Comparison of ENCODE assay signal across 3 cellular contexts in the genomic region with DNA sequence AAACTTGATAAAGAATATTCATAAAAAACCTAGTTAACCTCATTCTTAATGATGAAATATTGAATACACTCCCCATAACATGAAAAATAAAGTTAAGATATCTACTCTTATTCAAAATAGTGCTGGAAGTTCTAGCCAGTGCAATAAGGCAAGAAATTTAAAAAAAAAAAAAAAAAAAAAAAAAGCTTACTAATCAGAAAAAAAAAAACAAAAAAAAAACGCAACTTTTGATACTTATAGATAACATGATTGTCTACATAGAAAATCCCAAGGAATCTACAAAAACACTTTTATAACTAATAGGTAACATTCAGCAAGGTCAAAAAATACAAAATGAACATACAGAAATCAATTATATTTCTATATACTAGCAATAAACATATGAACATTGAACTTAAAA.
TF ChIP-seq lines count a peak whose summit lies in the region.

No MANE protein-coding gene starts in this region.

TF ChIP-seq in A549, 52 proteins besides CTCF, POLR2A, EP300 and RAD21:
- TF ChIP-seq EHMT2 (IDR thresholded peaks at IDR 0.05; ENCODE audit: low read depth) (no peak), HDAC2 (IDR thresholded peaks at IDR 0.05) (no peak), MYC (IDR thresholded peaks at IDR 0.05; ENCODE audit: borderline replicate concordance, low read length) (no peak), HOXA7 (CRISPR knock-in tag; IDR thresholded peaks at IDR 0.05) (no peak), FOSB (CRISPR knock-in tag; IDR thresholded peaks at IDR 0.05) (no peak), ZNF302 (CRISPR knock-in tag; IDR thresholded peaks at IDR 0.05) (no peak), NPAS2 (CRISPR knock-in tag; IDR thresholded peaks at IDR 0.05; ENCODE audit: borderline replicate concordance) (no peak), ZSCAN20 (CRISPR knock-in tag; IDR thresholded peaks at IDR 0.05) (no peak), RARB (CRISPR knock-in tag; IDR thresholded peaks at IDR 0.05) (no peak), MAZ (IDR thresholded peaks at IDR 0.05; ENCODE audit: borderline replicate concordance, low read depth, low read length) (no peak), HEYL (CRISPR knock-in tag; IDR thresholded peaks at IDR 0.05) (no peak)
- TF ChIP-seq, protein P1, sequence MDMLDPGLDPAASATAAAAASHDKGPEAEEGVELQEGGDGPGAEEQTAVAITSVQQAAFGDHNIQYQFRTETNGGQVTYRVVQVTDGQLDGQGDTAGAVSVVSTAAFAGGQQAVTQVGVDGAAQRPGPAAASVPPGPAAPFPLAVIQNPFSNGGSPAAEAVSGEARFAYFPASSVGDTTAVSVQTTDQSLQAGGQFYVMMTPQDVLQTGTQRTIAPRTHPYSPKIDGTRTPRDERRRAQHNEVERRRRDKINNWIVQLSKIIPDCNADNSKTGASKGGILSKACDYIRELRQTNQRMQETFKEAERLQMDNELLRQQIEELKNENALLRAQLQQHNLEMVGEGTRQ (IDR thresholded peaks at IDR 0.05) = no peak

TF ChIP-seq in K562, 482 proteins besides CTCF, POLR2A, EP300 and RAD21:
- TF ChIP-seq U2AF2 (optimal IDR thresholded peaks at IDR 0.05; ENCODE audit: low read depth, low read length) (no peak), TCFL5 (CRISPR knock-in tag; conservative IDR thresholded peaks at IDR 0.05) (no peak), ZNF165 (CRISPR knock-in tag; IDR thresholded peaks at IDR 0.05; ENCODE audit: borderline replicate concordance) (no peak), PYGO2 (tag; IDR thresholded peaks at IDR 0.05) (no peak), MEF2D (tag; conservative IDR thresholded peaks at IDR 0.05; ENCODE audit: low read depth) (no peak), LEF1 (IDR thresholded peaks at IDR 0.05) (no peak), C11orf30 (IDR thresholded peaks at IDR 0.05; ENCODE audit: low read depth) (peak; percentile 39; the same call in 1 of the 2 replicates), ZNF316 (IDR thresholded peaks at IDR 0.05) (peak; percentile 86), KLF16 (IDR thresholded peaks at IDR 0.05) (no peak), HNRNPH1 (optimal IDR thresholded peaks at IDR 0.05; ENCODE audit: low read depth, low read length) (no peak), STAG1 (CRISPR knock-in tag; IDR thresholded peaks at IDR 0.05; ENCODE audit: borderline replicate concordance) (no peak), MAFG (tag; conservative IDR thresholded peaks at IDR 0.05) (0 out of 2 replicates have a peak, but pooled peaks have one; percentile 11), NR3C1 (CRISPR knock-in tag; IDR thresholded peaks at IDR 0.05) (no peak), CXXC5 (CRISPR knock-in tag; IDR thresholded peaks at IDR 0.05) (no peak), NFIX (CRISPR knock-in tag; IDR thresholded peaks at IDR 0.05; ENCODE audit: low read depth) (no peak)
- TF ChIP-seq, protein P2, sequence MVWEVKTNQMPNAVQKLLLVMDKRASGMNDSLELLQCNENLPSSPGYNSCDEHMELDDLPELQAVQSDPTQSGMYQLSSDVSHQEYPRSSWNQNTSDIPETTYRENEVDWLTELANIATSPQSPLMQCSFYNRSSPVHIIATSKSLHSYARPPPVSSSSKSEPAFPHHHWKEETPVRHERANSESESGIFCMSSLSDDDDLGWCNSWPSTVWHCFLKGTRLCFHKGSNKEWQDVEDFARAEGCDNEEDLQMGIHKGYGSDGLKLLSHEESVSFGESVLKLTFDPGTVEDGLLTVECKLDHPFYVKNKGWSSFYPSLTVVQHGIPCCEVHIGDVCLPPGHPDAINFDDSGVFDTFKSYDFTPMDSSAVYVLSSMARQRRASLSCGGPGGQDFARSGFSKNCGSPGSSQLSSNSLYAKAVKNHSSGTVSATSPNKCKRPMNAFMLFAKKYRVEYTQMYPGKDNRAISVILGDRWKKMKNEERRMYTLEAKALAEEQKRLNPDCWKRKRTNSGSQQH (CRISPR knock-in tag; IDR thresholded peaks at IDR 0.05) = no peak
- TF ChIP-seq, protein P3, sequence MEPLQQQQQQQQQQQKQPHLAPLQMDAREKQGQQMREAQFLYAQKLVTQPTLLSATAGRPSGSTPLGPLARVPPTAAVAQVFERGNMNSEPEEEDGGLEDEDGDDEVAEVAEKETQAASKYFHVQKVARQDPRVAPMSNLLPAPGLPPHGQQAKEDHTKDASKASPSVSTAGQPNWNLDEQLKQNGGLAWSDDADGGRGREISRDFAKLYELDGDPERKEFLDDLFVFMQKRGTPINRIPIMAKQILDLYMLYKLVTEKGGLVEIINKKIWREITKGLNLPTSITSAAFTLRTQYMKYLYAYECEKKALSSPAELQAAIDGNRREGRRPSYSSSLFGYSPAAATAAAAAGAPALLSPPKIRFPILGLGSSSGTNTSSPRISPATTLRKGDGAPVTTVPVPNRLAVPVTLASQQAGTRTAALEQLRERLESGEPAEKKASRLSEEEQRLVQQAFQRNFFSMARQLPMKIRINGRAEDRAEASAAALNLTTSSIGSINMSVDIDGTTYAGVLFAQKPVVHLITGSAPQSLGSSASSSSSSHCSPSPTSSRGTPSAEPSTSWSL (CRISPR knock-in tag; IDR thresholded peaks at IDR 0.05; ENCODE audit: borderline replicate concordance) = no peak
- TF ChIP-seq, protein P4, sequence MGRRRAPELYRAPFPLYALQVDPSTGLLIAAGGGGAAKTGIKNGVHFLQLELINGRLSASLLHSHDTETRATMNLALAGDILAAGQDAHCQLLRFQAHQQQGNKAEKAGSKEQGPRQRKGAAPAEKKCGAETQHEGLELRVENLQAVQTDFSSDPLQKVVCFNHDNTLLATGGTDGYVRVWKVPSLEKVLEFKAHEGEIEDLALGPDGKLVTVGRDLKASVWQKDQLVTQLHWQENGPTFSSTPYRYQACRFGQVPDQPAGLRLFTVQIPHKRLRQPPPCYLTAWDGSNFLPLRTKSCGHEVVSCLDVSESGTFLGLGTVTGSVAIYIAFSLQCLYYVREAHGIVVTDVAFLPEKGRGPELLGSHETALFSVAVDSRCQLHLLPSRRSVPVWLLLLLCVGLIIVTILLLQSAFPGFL (CRISPR knock-in tag; IDR thresholded peaks at IDR 0.05) = no peak

TF ChIP-seq in GM23338, 12 proteins besides CTCF, POLR2A, EP300 and RAD21:
- no peak for TF ChIP-seq NANOG (IDR thresholded peaks at IDR 0.05; ENCODE audit: borderline replicate concordance)
- TF ChIP-seq CREB1 (CRISPR knock-in tag; IDR thresholded peaks at IDR 0.05; ENCODE audit: low read depth) = no peak
- TF ChIP-seq, protein P5, sequence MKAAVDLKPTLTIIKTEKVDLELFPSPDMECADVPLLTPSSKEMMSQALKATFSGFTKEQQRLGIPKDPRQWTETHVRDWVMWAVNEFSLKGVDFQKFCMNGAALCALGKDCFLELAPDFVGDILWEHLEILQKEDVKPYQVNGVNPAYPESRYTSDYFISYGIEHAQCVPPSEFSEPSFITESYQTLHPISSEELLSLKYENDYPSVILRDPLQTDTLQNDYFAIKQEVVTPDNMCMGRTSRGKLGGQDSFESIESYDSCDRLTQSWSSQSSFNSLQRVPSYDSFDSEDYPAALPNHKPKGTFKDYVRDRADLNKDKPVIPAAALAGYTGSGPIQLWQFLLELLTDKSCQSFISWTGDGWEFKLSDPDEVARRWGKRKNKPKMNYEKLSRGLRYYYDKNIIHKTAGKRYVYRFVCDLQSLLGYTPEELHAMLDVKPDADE (IDR thresholded peaks at IDR 0.05) = no peak
- no peak for TF ChIP-seq EZH2phosphoT487 (IDR thresholded peaks at IDR 0.05; ENCODE audit: unreplicated experiment)
- TF ChIP-seq, protein P6, sequence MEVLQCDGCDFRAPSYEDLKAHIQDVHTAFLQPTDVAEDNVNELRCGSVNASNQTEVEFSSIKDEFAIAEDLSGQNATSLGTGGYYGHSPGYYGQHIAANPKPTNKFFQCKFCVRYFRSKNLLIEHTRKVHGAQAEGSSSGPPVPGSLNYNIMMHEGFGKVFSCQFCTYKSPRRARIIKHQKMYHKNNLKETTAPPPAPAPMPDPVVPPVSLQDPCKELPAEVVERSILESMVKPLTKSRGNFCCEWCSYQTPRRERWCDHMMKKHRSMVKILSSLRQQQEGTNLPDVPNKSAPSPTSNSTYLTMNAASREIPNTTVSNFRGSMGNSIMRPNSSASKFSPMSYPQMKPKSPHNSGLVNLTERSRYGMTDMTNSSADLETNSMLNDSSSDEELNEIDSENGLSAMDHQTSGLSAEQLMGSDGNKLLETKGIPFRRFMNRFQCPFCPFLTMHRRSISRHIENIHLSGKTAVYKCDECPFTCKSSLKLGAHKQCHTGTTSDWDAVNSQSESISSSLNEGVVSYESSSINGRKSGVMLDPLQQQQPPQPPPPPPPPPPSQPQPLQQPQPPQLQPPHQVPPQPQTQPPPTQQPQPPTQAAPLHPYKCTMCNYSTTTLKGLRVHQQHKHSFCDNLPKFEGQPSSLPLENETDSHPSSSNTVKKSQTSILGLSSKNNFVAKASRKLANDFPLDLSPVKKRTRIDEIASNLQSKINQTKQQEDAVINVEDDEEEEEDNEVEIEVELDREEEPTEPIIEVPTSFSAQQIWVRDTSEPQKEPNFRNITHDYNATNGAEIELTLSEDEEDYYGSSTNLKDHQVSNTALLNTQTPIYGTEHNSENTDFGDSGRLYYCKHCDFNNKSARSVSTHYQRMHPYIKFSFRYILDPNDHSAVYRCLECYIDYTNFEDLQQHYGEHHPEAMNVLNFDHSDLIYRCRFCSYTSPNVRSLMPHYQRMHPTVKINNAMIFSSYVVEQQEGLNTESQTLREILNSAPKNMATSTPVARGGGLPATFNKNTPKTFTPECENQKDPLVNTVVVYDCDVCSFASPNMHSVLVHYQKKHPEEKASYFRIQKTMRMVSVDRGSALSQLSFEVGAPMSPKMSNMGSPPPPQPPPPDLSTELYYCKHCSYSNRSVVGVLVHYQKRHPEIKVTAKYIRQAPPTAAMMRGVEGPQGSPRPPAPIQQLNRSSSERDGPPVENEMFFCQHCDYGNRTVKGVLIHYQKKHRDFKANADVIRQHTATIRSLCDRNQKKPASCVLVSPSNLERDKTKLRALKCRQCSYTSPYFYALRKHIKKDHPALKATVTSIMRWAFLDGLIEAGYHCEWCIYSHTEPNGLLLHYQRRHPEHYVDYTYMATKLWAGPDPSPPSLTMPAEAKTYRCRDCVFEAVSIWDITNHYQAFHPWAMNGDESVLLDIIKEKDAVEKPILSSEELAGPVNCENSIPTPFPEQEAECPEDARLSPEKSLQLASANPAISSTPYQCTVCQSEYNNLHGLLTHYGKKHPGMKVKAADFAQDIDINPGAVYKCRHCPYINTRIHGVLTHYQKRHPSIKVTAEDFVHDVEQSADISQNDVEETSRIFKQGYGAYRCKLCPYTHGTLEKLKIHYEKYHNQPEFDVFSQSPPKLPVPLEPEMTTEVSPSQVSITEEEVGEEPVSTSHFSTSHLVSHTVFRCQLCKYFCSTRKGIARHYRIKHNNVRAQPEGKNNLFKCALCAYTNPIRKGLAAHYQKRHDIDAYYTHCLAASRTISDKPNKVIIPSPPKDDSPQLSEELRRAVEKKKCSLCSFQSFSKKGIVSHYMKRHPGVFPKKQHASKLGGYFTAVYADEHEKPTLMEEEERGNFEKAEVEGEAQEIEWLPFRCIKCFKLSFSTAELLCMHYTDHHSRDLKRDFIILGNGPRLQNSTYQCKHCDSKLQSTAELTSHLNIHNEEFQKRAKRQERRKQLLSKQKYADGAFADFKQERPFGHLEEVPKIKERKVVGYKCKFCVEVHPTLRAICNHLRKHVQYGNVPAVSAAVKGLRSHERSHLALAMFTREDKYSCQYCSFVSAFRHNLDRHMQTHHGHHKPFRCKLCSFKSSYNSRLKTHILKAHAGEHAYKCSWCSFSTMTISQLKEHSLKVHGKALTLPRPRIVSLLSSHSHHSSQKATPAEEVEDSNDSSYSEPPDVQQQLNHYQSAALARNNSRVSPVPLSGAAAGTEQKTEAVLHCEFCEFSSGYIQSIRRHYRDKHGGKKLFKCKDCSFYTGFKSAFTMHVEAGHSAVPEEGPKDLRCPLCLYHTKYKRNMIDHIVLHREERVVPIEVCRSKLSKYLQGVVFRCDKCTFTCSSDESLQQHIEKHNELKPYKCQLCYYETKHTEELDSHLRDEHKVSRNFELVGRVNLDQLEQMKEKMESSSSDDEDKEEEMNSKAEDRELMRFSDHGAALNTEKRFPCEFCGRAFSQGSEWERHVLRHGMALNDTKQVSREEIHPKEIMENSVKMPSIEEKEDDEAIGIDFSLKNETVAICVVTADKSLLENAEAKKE (CRISPR knock-in tag; IDR thresholded peaks at IDR 0.05) = no peak
- TF ChIP-seq EZH2 (IDR thresholded peaks at IDR 0.05; ENCODE audit: low read depth, unreplicated experiment) = no peak
- TF ChIP-seq, protein P7, sequence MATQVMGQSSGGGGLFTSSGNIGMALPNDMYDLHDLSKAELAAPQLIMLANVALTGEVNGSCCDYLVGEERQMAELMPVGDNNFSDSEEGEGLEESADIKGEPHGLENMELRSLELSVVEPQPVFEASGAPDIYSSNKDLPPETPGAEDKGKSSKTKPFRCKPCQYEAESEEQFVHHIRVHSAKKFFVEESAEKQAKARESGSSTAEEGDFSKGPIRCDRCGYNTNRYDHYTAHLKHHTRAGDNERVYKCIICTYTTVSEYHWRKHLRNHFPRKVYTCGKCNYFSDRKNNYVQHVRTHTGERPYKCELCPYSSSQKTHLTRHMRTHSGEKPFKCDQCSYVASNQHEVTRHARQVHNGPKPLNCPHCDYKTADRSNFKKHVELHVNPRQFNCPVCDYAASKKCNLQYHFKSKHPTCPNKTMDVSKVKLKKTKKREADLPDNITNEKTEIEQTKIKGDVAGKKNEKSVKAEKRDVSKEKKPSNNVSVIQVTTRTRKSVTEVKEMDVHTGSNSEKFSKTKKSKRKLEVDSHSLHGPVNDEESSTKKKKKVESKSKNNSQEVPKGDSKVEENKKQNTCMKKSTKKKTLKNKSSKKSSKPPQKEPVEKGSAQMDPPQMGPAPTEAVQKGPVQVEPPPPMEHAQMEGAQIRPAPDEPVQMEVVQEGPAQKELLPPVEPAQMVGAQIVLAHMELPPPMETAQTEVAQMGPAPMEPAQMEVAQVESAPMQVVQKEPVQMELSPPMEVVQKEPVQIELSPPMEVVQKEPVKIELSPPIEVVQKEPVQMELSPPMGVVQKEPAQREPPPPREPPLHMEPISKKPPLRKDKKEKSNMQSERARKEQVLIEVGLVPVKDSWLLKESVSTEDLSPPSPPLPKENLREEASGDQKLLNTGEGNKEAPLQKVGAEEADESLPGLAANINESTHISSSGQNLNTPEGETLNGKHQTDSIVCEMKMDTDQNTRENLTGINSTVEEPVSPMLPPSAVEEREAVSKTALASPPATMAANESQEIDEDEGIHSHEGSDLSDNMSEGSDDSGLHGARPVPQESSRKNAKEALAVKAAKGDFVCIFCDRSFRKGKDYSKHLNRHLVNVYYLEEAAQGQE (IDR thresholded peaks at IDR 0.05; ENCODE audit: unreplicated experiment) = no peak
- no peak for TF ChIP-seq POLR2AphosphoS5 (IDR thresholded peaks at IDR 0.05; ENCODE audit: low read depth)
- TF ChIP-seq ZNF331 (CRISPR knock-in tag; IDR thresholded peaks at IDR 0.05; ENCODE audit: low read depth) = no peak
- TF ChIP-seq STAT1 (IDR thresholded peaks at IDR 0.05; ENCODE audit: unreplicated experiment) = no peak
- TF ChIP-seq ZNF114 (CRISPR knock-in tag; IDR thresholded peaks at IDR 0.05) = no peak
- TF ChIP-seq JUNB (IDR thresholded peaks at IDR 0.05; ENCODE audit: unreplicated experiment) = no peak
